Comparison of ENCODE assay signal across 16 cellular contexts in the genomic region with DNA sequence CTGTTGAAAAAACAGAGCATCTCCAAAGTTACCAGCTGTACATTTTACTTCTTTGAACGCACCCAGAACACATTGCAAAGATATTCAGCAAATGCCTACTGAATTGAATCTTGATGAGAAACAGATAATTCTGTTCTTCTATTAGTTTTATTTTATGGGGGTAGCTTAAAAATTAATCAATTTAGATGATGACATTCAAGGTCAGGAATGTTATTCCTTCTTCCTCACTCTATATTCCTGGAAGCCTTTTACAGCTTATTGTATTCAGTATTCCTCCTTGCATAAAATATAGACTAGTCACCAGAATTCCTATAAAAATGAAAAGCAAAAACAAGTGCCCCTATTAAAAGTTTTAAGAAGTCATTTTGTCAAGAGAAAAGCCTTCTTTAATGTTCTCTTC. TPM values are rescaled to one million over a fixed set of nuclear protein-coding genes. Genes with fewer than 3 reads are reported as not detected.
DNase-seq lines count a peak whose midpoint lies in the region; ATAC-seq and TF ChIP-seq lines count a peak whose summit lies in the region.
"Had no signal": no experiment of that assay in that cellular context is flagged by ENCODE, and none has a peak within 500 bp of the region (broad histone marks: within the 10 kb centered on the region; RNA-seq: fewer than 3 reads in every experiment).

No MANE protein-coding gene starts in this region.

- TF ChIP-seq EP300 in SK-N-SH (IDR thresholded peaks at IDR 0.05; ENCODE audit: borderline replicate concordance in 1 of 2, low read depth in 1 of 2, low read length in 1 of 2): no peak

- peak overlapping the region in 1 of 2 experiments; percentile 15; a peak in 1 of 4 replicates for H3K27ac ChIP-seq in SK-N-SH (ENCODE audit: low read depth in 2 of 2, low read length in 1 of 2)

- H3K27me3 Mint-ChIP-seq in activated T-cell treated with anti-CD3 and anti-CD28 coated beads, Interleukin-2, amount 50 U/mL, for 4 hours (ENCODE audit: low read depth): no peaks in the 10 kb centered on the region
- H3K27me3 Mint-ChIP-seq: B cell; CD4-positive, alpha-beta T cell had no signal

- H3K9me2 ChIP-seq in SK-N-SH: no peaks in the 10 kb centered on the region

- DNase-seq in ACHN (peak; percentile 21), SK-N-SH (no peak), kidney glomerular epithelial cell (lab: John Stamatoyannopoulos, UW) (peak; percentile 59), renal cortical epithelial cell (ENCODE audit: low read depth) (peak; percentile 35), HUDEP-2 (lab: John Stamatoyannopoulos, UW; ENCODE audit: unreplicated experiment in 76 of 76) (no peak)
- no peak for DNase-seq in activated T-cell treated with anti-CD3 and anti-CD28 coated beads, Interleukin-2, amount 50 U/mL, for 4 hours
- DNase-seq: 8988T; C1 segment of cervical spinal cord; Calu3; CD4-positive, alpha-beta T cell; DMS 273 treated with DMSO at 0.1 percent for 48 hours had no signal

- peaks cover 33% of the 10 kb centered on the region for H3K36me3 Mint-ChIP-seq in activated T-cell treated with anti-CD3 and anti-CD28 coated beads, Interleukin-2, amount 50 U/mL, for 4 hours (ENCODE audit: insufficient read depth)

- no peak overlapping the region for H3K4me3 Mint-ChIP-seq in activated T-cell treated with anti-CD3 and anti-CD28 coated beads, Interleukin-2, amount 50 U/mL, for 4 hours
- H3K4me3 Mint-ChIP-seq: B cell; CD4-positive, alpha-beta T cell had no signal

- 27% methylated on average over 1 of the region's 1 CpG for WGBS in SK-N-SH (ENCODE audit: low lambda C conversion rate)

- H3K9me3 Mint-ChIP-seq in activated T-cell treated with anti-CD3 and anti-CD28 coated beads, Interleukin-2, amount 50 U/mL, for 4 hours: no peaks in the 10 kb centered on the region
- H3K9me3 Mint-ChIP-seq: CD4-positive, alpha-beta T cell had no signal

- CTCF ChIA-PET in SK-N-SH (lab: Yijun Ruan, JAX): no interaction called here

- no peaks in the 10 kb centered on the region for H3K79me2 ChIP-seq in SK-N-SH (ENCODE audit: insufficient read depth)

- no peaks in the 10 kb centered on the region for H3K36me3 ChIP-seq in SK-N-SH (replicated peaks in 1 of 2; ENCODE audit: control insufficient read depth in 1 of 2, insufficient read depth in 2 of 2, low read length in 1 of 2)
- H3K36me3 ChIP-seq: HAP-1 had no signal

- no peaks in the 10 kb centered on the region for H3K4me1 Mint-ChIP-seq in activated T-cell treated with anti-CD3 and anti-CD28 coated beads, Interleukin-2, amount 50 U/mL, for 4 hours (ENCODE audit: low read depth)
- H3K4me1 Mint-ChIP-seq: B cell had no signal

- H3K27me3 ChIP-seq in SK-N-SH (ENCODE audit: insufficient read depth): no peaks in the 10 kb centered on the region

- H2AFZ ChIP-seq in SK-N-SH (ENCODE audit: low read depth): peak overlapping the region; percentile 36; the same call in 1 of the 2 replicates

- H3F3A ChIP-seq in SK-N-SH (replicated peaks; ENCODE audit: insufficient read depth): peaks cover 6% of the 10 kb centered on the region

- no peak overlapping the region for H3K4me3 ChIP-seq in SK-N-SH (ENCODE audit: low read depth in 2 of 2, low read length in 1 of 2)
- H3K4me3 ChIP-seq: GM12878, HAP-1 had no signal

- ATAC-seq in GM18909 (IDR thresholded peaks at IDR 0.05; ENCODE audit: poor library complexity, unreplicated experiment): no peak
- no peak for ATAC-seq in activated T-cell treated with anti-CD3 and anti-CD28 coated beads, Interleukin-2, amount 50 U/mL, for 4 hours
- ATAC-seq: GM12878, HepG2 had no signal

- H3K9ac ChIP-seq in SK-N-SH: no peak overlapping the region

- H3K4me1 ChIP-seq in SK-N-SH (ENCODE audit: control insufficient read depth in 1 of 2, insufficient read depth in 2 of 2, low read depth in 1 of 2, low read length in 1 of 2): peaks cover 0 to 19% of the 10 kb centered on the region in 2 experiments; a peak in 1 of 4 replicates

- TF ChIP-seq CTCF in SK-N-SH (IDR thresholded peaks at IDR 0.05): no peak

- TF ChIP-seq RAD21 in SK-N-SH (IDR thresholded peaks at IDR 0.05; ENCODE audit: low read length): no peak

- no peaks in the 10 kb centered on the region for H4K20me1 ChIP-seq in SK-N-SH (ENCODE audit: insufficient read depth)

- in situ Hi-C loops in ACHN (cut with HindIII; ENCODE audit: low pct_ligation_motif_present, low pct_unique_long_range_greater_than_20kb, low sequenced_read_pairs): no loop called here

- H3K9me3 ChIP-seq in SK-N-SH: no peaks in the 10 kb centered on the region
- H3K9me3 ChIP-seq: HAP-1 had no signal

- H3K4me2 ChIP-seq in SK-N-SH: no peak overlapping the region; the same call in 1 of the 2 replicates

- POLR2A ChIA-PET in SK-N-SH (lab: Yijun Ruan, JAX): no interaction called here

TF ChIP-seq in SK-N-SH, 30 proteins besides CTCF, POLR2A, EP300 and RAD21:
- no peak for TF ChIP-seq FOSL2 (IDR thresholded peaks at IDR 0.05; ENCODE audit: borderline replicate concordance, low read depth)
TF ChIP-seq in SK-N-SH: peak in this region for 0.

RNA-seq across cellular contexts. Expression of gene GMDS, which starts 21.4 kb away (rescaled TPM):
- 12.0 and 12.3 TPM in 2 replicates for polyA plus RNA-seq in SK-N-SH (2012; rRNA removed)
- 17.1 and 27.9 TPM in 2 replicates for polyA plus RNA-seq in SK-N-SH (2012; cell fraction: cytosol; rRNA removed)
- polyA plus RNA-seq in SK-N-SH (2012; cell fraction: nucleus; rRNA removed): 8.3 and 9.1 TPM in 2 replicates
- total RNA-seq in renal cortical epithelial cell: 24.0 and 32.9 TPM in 2 replicates
- total RNA-seq in activated T-cell treated with anti-CD3 and anti-CD28 coated beads, Interleukin-2, amount 50 U/mL, for 4 hours: 10 to 100 TPM; 38.9 to 48.0 (median 43.9) TPM

Comparison
In these comparisons a context has a peak if more than half of its experiments do, and no peak if none do; other contexts are left out.
1. DNase-seq: peak in ACHN (single experiment), kidney glomerular epithelial cell (single experiment) and renal cortical epithelial cell (single experiment); none in SK-N-SH (single experiment), HUDEP-2 (0 of 76) and activated T-cell treated with anti-CD3 and anti-CD28 coated beads, Interleukin-2, amount 50 U/mL, for 4 hours (single experiment).